Comparison of ENCODE assay signal across 22 cellular contexts in genomic region chr15:72124218-72124617, GRCh38. TPM values are rescaled to one million over a fixed set of nuclear protein-coding genes. Genes with fewer than 3 reads are reported as not detected.
DNase-seq lines count a peak whose midpoint lies in the region; ATAC-seq, FAIRE-seq and TF ChIP-seq lines count a peak whose summit lies in the region.
"Had no signal": no experiment of that assay in that cellular context is flagged by ENCODE, and none has a peak within 500 bp of the region (broad histone marks: within the 10 kb centered on the region; RNA-seq: fewer than 3 reads in every experiment).

No MANE protein-coding gene starts in this region.

- H3K9me3 ChIP-seq in SK-N-SH: no peaks in the 10 kb centered on the region
- no peaks in the 10 kb centered on the region for H3K9me3 ChIP-seq in HEK293 (ENCODE audit: control insufficient read depth, insufficient read depth, low read depth, low read length)
- H3K9me3 ChIP-seq: A549 had no signal

- no peak for TF ChIP-seq CTCF in SK-N-SH (IDR thresholded peaks at IDR 0.05)
- no peak for TF ChIP-seq CTCF in HEK293 (tag by site-specific recombination; IDR thresholded peaks at IDR 0.05)

- H3K36me3 ChIP-seq in SK-N-SH (replicated peaks in 1 of 2; ENCODE audit: control insufficient read depth in 1 of 2, insufficient read depth in 2 of 2, low read length in 1 of 2) (no peaks in the 10 kb centered on the region), HEK293 (ENCODE audit: control insufficient read depth in 2 of 2, insufficient read depth in 1 of 2, low read length in 2 of 2) (no peaks in the 10 kb centered on the region; a peak in 1 of 3 replicates)

- no peaks in the 10 kb centered on the region for H3K27me3 ChIP-seq in SK-N-SH (ENCODE audit: insufficient read depth)

- TF ChIP-seq RAD21 in SK-N-SH (IDR thresholded peaks at IDR 0.05; ENCODE audit: low read length): no peak

- peaks cover 0 to 2% of the 10 kb centered on the region in 2 experiments; a peak in 2 of 4 replicates for H3K4me1 ChIP-seq in SK-N-SH (ENCODE audit: control insufficient read depth in 1 of 2, insufficient read depth in 2 of 2, low read depth in 1 of 2, low read length in 1 of 2)
- H3K4me1 ChIP-seq in HEK293 (ENCODE audit: control insufficient read depth, insufficient read depth, low read length): peaks cover 12% of the 10 kb centered on the region

- WGBS in SK-N-SH (ENCODE audit: low lambda C conversion rate): 35% methylated on average over 1 of the region's 1 CpG

- 0 out of 2 replicates have a peak, but pooled peaks cover 13% of the 10 kb centered on the region for H3K79me2 ChIP-seq in SK-N-SH (ENCODE audit: insufficient read depth)

- no peak for ATAC-seq in SK-N-SH treated with all-trans-retinoic acid at 6 μM for 48 hours
- ATAC-seq: A549, GM12878 had no signal

- FAIRE-seq in islet of Langerhans (lab: Jason Lieb, UNC): peak; percentile 30
- FAIRE-seq: D721Med, GM12878, GM19239, H1 had no signal

- H3K4me3 ChIP-seq in SK-N-SH (ENCODE audit: low read depth in 2 of 2, low read length in 1 of 2) (no peak overlapping the region), HEK293 (ENCODE audit: low read depth, low read length) (no peak overlapping the region)
- H3K4me3 ChIP-seq: A549, GM12878, GM23248 had no signal

- DNase-seq in SK-N-SH (no peak), ureter (ENCODE audit: low spot score) (no peak), HUDEP-2 (lab: John Stamatoyannopoulos, UW; ENCODE audit: unreplicated experiment in 76 of 76) (no peak), NCI-H1930 (lab: John Stamatoyannopoulos, UW) (no peak)
- DNase-seq: 8988T; CD4-positive, alpha-beta T cell; CD8-positive, alpha-beta memory T cell; DMS 273 treated with DMSO at 0.1 percent for 48 hours; DMS79; EL; GDM1; GM23248; H7; HCEC 1CT had no signal

- H3K27ac ChIP-seq in SK-N-SH (ENCODE audit: low read depth in 2 of 2, low read length in 1 of 2) (no peak overlapping the region), HEK293 (ENCODE audit: extremely low read depth, low read depth, low read length) (no peak overlapping the region)
- H3K27ac ChIP-seq: A549, GM23248 had no signal

- H3K9me2 ChIP-seq in SK-N-SH: no peaks in the 10 kb centered on the region

- CTCF ChIA-PET in SK-N-SH (lab: Yijun Ruan, JAX) (interaction anchor here (1.4 kb wide), 1 partner anchor 32 kb away, joined by 4 read pairs; no protein-coding TSS in a partner anchor), HEK293 (lab: Yijun Ruan, JAX) (interaction anchor here (0.7 kb wide), 1 partner anchor 32 kb away, joined by 4 read pairs; no protein-coding TSS in a partner anchor)

- H4K20me1 ChIP-seq in SK-N-SH (ENCODE audit: insufficient read depth): no peaks in the 10 kb centered on the region

- POLR2A ChIA-PET in SK-N-SH (lab: Yijun Ruan, JAX) (no interaction called here), HEK293 (lab: Yijun Ruan, JAX) (no interaction called here)

- H3K4me2 ChIP-seq in SK-N-SH: no peak overlapping the region
- H3K4me2 ChIP-seq: A549 had no signal

- H3K9ac ChIP-seq in SK-N-SH: no peak overlapping the region
- H3K9ac ChIP-seq: GM23248 had no signal

- peaks cover 10% of the 10 kb centered on the region for H3F3A ChIP-seq in SK-N-SH (replicated peaks; ENCODE audit: insufficient read depth)

- no peak for TF ChIP-seq EP300 in SK-N-SH (IDR thresholded peaks at IDR 0.05; ENCODE audit: borderline replicate concordance in 1 of 2, low read depth in 1 of 2, low read length in 1 of 2)

- no peak overlapping the region for H2AFZ ChIP-seq in SK-N-SH (ENCODE audit: low read depth)
- H2AFZ ChIP-seq: GM23248 had no signal

TF ChIP-seq in SK-N-SH treated with all-trans-retinoic acid at 6 μM for 48 hours, 23 proteins besides CTCF, POLR2A, EP300 and RAD21:
- TF ChIP-seq ISL1 (CRISPR knock-in tag; IDR thresholded peaks at IDR 0.05) (peak; percentile 45; the same call in 1 of the 2 replicates), TCF4 (CRISPR knock-in tag; IDR thresholded peaks at IDR 0.05; ENCODE audit: borderline replicate concordance) (no peak)

TF ChIP-seq in SK-N-SH, 30 proteins besides CTCF, POLR2A, EP300 and RAD21 (continues in another document):
- TF ChIP-seq REST (IDR thresholded peaks at IDR 0.05; ENCODE audit: low read depth, low read length) (no peak), SMC3 (IDR thresholded peaks at IDR 0.05; ENCODE audit: low read depth, low read length) (no peak), GABPA (IDR thresholded peaks at IDR 0.05; ENCODE audit: low read depth) (no peak)

TF ChIP-seq in HEK293, 187 proteins besides CTCF, POLR2A, EP300 and RAD21 (continues in another document):
- TF ChIP-seq ZNF449 (tag by site-specific recombination; IDR thresholded peaks at IDR 0.05): no peak
- no peak for TF ChIP-seq ZNF626 (tag by site-specific recombination; IDR thresholded peaks at IDR 0.05)
- no peak for TF ChIP-seq ZNF341 (tag by site-specific recombination; IDR thresholded peaks at IDR 0.05; ENCODE audit: low read depth)
- TF ChIP-seq GLIS1 (tag by site-specific recombination; IDR thresholded peaks at IDR 0.05): no peak
- TF ChIP-seq ZNF404 (tag by site-specific recombination; IDR thresholded peaks at IDR 0.05): no peak
- no peak for TF ChIP-seq ZBTB7A (tag by site-specific recombination; IDR thresholded peaks at IDR 0.05; ENCODE audit: low read depth)
- no peak for TF ChIP-seq ZNF701 (tag by site-specific recombination; IDR thresholded peaks at IDR 0.05)
- no peak for TF ChIP-seq TRIM28 (IDR thresholded peaks at IDR 0.05; ENCODE audit: borderline replicate concordance, low read length)
- TF ChIP-seq HOXC10 (CRISPR knock-in tag; IDR thresholded peaks at IDR 0.05): no peak
- TF ChIP-seq PRDM6 (tag by site-specific recombination; IDR thresholded peaks at IDR 0.05): peak; percentile 32; the same call in 1 of the 2 replicates
- TF ChIP-seq KLF7 (tag by site-specific recombination; IDR thresholded peaks at IDR 0.05; ENCODE audit: borderline replicate concordance): no peak
- no peak for TF ChIP-seq ZNF521 (tag by site-specific recombination; IDR thresholded peaks at IDR 0.05)
- TF ChIP-seq ZFP69B (tag by site-specific recombination; IDR thresholded peaks at IDR 0.05): no peak
- no peak for TF ChIP-seq KLF17 (tag by site-specific recombination; IDR thresholded peaks at IDR 0.05)
- peak; percentile 59; the same call in 1 of the 2 replicates for TF ChIP-seq PRDM4 (tag by site-specific recombination; IDR thresholded peaks at IDR 0.05)
- no peak for TF ChIP-seq KLF16 (tag by site-specific recombination; IDR thresholded peaks at IDR 0.05)

RNA-seq across cellular contexts. Expression of gene SENP8, which starts 6.0 kb away (rescaled TPM):
- 1.4 and 1.7 TPM in 2 replicates for polyA plus RNA-seq in SK-N-SH (2012; rRNA removed)
- 1.7 TPM in 2 replicates for polyA plus RNA-seq in SK-N-SH (2012; cell fraction: cytosol; rRNA removed)
- 0.67 and 2.2 TPM in 2 replicates for polyA plus RNA-seq in SK-N-SH (2012; cell fraction: nucleus; rRNA removed)
- total RNA-seq in ureter: 5.3 TPM

RNA-seq across cellular contexts. Expression of gene MYO9A, which starts 6.3 kb away (rescaled TPM):
- 4.1 and 5.2 TPM in 2 replicates for polyA plus RNA-seq in SK-N-SH (2012; rRNA removed)
- polyA plus RNA-seq in SK-N-SH (2012; cell fraction: cytosol; rRNA removed): 4.1 and 4.7 TPM in 2 replicates
- 11.4 and 14.0 TPM in 2 replicates for polyA plus RNA-seq in SK-N-SH (2012; cell fraction: nucleus; rRNA removed)
- total RNA-seq in ureter: 73.4 TPM
